ENCODE assay signal across 8 cellular contexts in the genomic region with DNA sequence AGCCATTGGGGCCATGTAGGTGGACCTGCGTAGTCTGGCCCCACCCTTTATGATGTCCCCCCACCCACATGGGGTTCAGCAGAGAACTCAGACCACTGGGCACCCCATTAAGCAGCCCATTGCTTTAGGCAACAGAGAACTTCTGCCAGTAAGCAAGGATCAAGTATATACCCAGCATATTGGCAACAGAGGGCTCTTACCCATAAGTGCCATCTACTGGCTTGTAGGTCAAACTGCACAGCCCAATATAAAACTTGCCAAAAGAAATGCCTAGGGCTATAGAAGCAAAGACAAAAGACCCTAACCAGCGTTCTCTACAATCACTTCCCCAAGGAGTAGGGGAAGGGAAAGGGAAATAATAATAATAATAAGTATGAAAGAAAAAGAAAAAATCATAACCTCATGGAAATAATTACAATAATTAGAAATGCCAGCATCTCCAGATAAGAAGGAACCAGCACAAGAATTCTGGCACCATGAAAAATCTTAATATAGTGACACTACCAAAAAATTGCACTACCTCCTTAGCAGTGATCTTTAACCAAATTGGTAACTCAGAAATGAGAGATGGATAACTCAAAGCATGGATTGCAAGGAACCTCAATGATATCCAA.
A peak's percentile ranks its signal among the peaks of the same experiment; 100 is the strongest.
DNase-seq lines count a peak whose midpoint lies in the region; ATAC-seq and TF ChIP-seq lines count a peak whose summit lies in the region.

No MANE protein-coding gene starts in this region.

- no peak overlapping the region for H3K27ac ChIP-seq in left lung

- no peak for DNase-seq in GM12864 (ENCODE audit: low read depth)
- peak; percentile 1 for DNase-seq in SW480 (ENCODE audit: low spot score)
- no peak for DNase-seq in left lung
- DNase-seq in NCI-H2107 (lab: John Stamatoyannopoulos, UW) = no peak
- no peak for DNase-seq in stimulated activated naive CD4-positive, alpha-beta T cell treated with Interleukin-2 at 50 U/mL for 16 hours (lab: John Stamatoyannopoulos, UW)
- DNase-seq in DMS114 treated with DMSO at 0.1 percent for 48 hours (lab: John Stamatoyannopoulos, UW; ENCODE audit: unreplicated experiment) = no peak
- DNase-seq in NCI-H187 (lab: John Stamatoyannopoulos, UW) = no peak

- intact Hi-C loops in left lung (cut with DNase I) = no loop called here

- no peaks in the 10 kb centered on the region for H3K36me3 ChIP-seq in left lung

- no peaks in the 10 kb centered on the region for H3K4me1 ChIP-seq in left lung

- no peaks in the 10 kb centered on the region for H3K9me3 ChIP-seq in left lung

- H3K4me3 ChIP-seq in GM12864 (ENCODE audit: low read depth, low read length) = no peak overlapping the region
- no peak overlapping the region for H3K4me3 ChIP-seq in left lung

- TF ChIP-seq CTCF in GM12864 (IDR thresholded peaks at IDR 0.05; ENCODE audit: low read depth, low read length, missing control alignments) (peak; percentile 41), left lung (IDR thresholded peaks at IDR 0.05) (peak; percentile 25 to 53)

- H3K27me3 ChIP-seq in left lung = no peaks in the 10 kb centered on the region

- peak; percentile 62 for ATAC-seq in HG02678 (IDR thresholded peaks at IDR 0.05; ENCODE audit: unreplicated experiment)
- ATAC-seq in left lung = peak; percentile 82
